ENCODE assay signal across 8 cellular contexts in genomic region chr11:17598700-17599459, GRCh38. TPM values are rescaled to one million over a fixed set of nuclear protein-coding genes. Genes with fewer than 3 reads are reported as not detected.
DNase-seq lines count a peak whose midpoint lies in the region; ATAC-seq and TF ChIP-seq lines count a peak whose summit lies in the region.

No MANE protein-coding gene starts in this region.

- no peaks in the 10 kb centered on the region for H3K9me3 ChIP-seq in mucosa of descending colon

- no peaks in the 10 kb centered on the region for H3K4me1 ChIP-seq in mucosa of descending colon (ENCODE audit: low read depth)

- TF ChIP-seq CTCF in C4-2B (conservative IDR thresholded peaks at IDR 0.05) (peak; percentile 99), mucosa of descending colon (IDR thresholded peaks at IDR 0.05) (peak; percentile 90)

- DNase-seq in NCI-H69 (lab: John Stamatoyannopoulos, UW) (peak; percentile 73), epidermal melanocyte (ENCODE audit: insufficient read length, low spot score) (peak; percentile 48), mucosa of descending colon (peak; percentile 52 to 81 (median 77))
- DNase-seq in activated CD8-positive, alpha-beta memory T cell treated with anti-CD3 and anti-CD28 coated beads for 4 hours (ENCODE audit: low read depth in 2 of 2) = peak; percentile 36 to 40
- DNase-seq in stimulated activated CD8-positive, alpha-beta memory T cell treated with anti-CD3 and anti-CD28 coated beads, Interleukin-4, amount 100 ng/mL, for 24 hours (ENCODE audit: low read depth) = peak; percentile 60

- ATAC-seq in GM19035 (IDR thresholded peaks at IDR 0.05; ENCODE audit: unreplicated experiment) (peak; percentile 91), HG03280 (IDR thresholded peaks at IDR 0.05; ENCODE audit: unreplicated experiment) (peak; percentile 81), mucosa of descending colon (peak; percentile 83)

- no peak overlapping the region for H3K4me3 ChIP-seq in mucosa of descending colon

- H3K36me3 ChIP-seq in mucosa of descending colon (ENCODE audit: low read depth) = no peaks in the 10 kb centered on the region

- H3K27ac ChIP-seq in C4-2B = no peak overlapping the region

- intact Hi-C loops in mucosa of descending colon (cut with DNase I, micrococcal nuclease) = no loop called here

RNA-seq across cellular contexts. Expression of gene OTOG, which starts 51.8 kb away (rescaled TPM):
- under 1 TPM in 1 of 3 donors, not detected in 2; 0.06 TPM for total RNA-seq in mucosa of descending colon

RNA-seq across cellular contexts. Expression of gene USH1C, which starts 54.7 kb away (rescaled TPM):
- total RNA-seq in mucosa of descending colon = 100 to 1,000 TPM in 2 of 3 donors, 10 to 100 TPM in 1; 81.7 to 229 (median 141) TPM
